In genomic region chr16:17370233-17371013, GRCh38 we compare ENCODE assay signal across 8 cellular contexts.
DNase-seq lines count a peak whose midpoint lies in the region; ATAC-seq and TF ChIP-seq lines count a peak whose summit lies in the region.

No MANE protein-coding gene starts in this region.

- no peaks in the 10 kb centered on the region for H3K27me3 Mint-ChIP-seq in activated CD4-positive, alpha-beta memory T cell treated with anti-CD3 and anti-CD28 coated beads for 36 hours

- no peaks in the 10 kb centered on the region for H3K4me1 ChIP-seq in mammary epithelial cell (ENCODE audit: insufficient read depth, low read length)

- WGBS in mammary epithelial cell (ENCODE audit: low coverage, missing lambda C conversion rate): 85% methylated on average over 13 of the region's 15 CpGs

- DNase-seq in activated CD4-positive, CD25-positive, alpha-beta regulatory T cell (lab: John Stamatoyannopoulos, UW): no peak
- peak; percentile 55 for DNase-seq in activated CD4-positive, alpha-beta memory T cell treated with anti-CD3 and anti-CD28 coated beads for 36 hours
- DNase-seq in left ventricle myocardium superior: no peak
- peak; percentile 24 for DNase-seq in stimulated activated naive CD8-positive, alpha-beta T cell treated with anti-CD3 and anti-CD28 coated beads, Interleukin-15, Interleukin-2, amounts not matched to agents 100 U/mL and 50 U/mL, for 24 hours
- DNase-seq in GM03348 (ENCODE audit: low spot score): no peak
- DNase-seq in hippocampal formation (lab: John Stamatoyannopoulos, UW): no peak
- DNase-seq in mammary epithelial cell: no peak

- in situ Hi-C loops in mammary epithelial cell (cut with MboI; ENCODE audit: low sequenced_read_pairs in 2 of 2): no loop called here

- ATAC-seq in activated CD4-positive, CD25-positive, alpha-beta regulatory T cell treated with anti-CD3 and anti-CD28 coated beads, Interleukin-2, amount 50 U/mL, for 24 hours: peak; percentile 36 to 39
- peak; percentile 64 for ATAC-seq in left ventricle myocardium superior
- peak; percentile 51 for ATAC-seq in stimulated activated naive CD8-positive, alpha-beta T cell treated with anti-CD3 and anti-CD28 coated beads, Interleukin-15, Interleukin-2, amounts not matched to agents 100 U/mL and 50 U/mL, for 24 hours

- H3K4me2 ChIP-seq in mammary epithelial cell (ENCODE audit: insufficient read depth, low read depth, low read length): no peak overlapping the region

- CTCF ChIA-PET in activated CD4-positive, alpha-beta memory T cell treated with anti-CD3 and anti-CD28 coated beads for 36 hours (lab: Charles Lee): interaction anchor here (3.0 kb wide), 1 partner anchor 46 kb away, joined by 9 read pairs; no protein-coding TSS in a partner anchor
- CTCF ChIA-PET in mammary epithelial cell (lab: Charles Lee; ENCODE audit: low non-redundant PET): no interaction called here

- no peaks in the 10 kb centered on the region for H3K9me3 Mint-ChIP-seq in activated CD4-positive, alpha-beta memory T cell treated with anti-CD3 and anti-CD28 coated beads for 36 hours

- TF ChIP-seq CTCF in mammary epithelial cell (conservative IDR thresholded peaks at IDR 0.05 in 1 of 2, IDR thresholded peaks at IDR 0.05 in 1 of 2; ENCODE audit: extremely low read depth in 1 of 2, insufficient read depth in 1 of 2, low read depth in 1 of 2, low read length in 2 of 2): no peak

- no peaks in the 10 kb centered on the region for H3K9me3 ChIP-seq in mammary epithelial cell (replicated peaks; ENCODE audit: insufficient read depth, low read length)

- intact Hi-C loops in activated CD4-positive, alpha-beta memory T cell treated with anti-CD3 and anti-CD28 coated beads for 36 hours (cut with micrococcal nuclease): no loop called here
- intact Hi-C loops in left ventricle myocardium superior (cut with micrococcal nuclease): no loop called here
- intact Hi-C loops in mammary epithelial cell (cut with micrococcal nuclease): no loop called here

- no peak overlapping the region for H3K4me3 ChIP-seq in mammary epithelial cell (replicated peaks in 1 of 3; ENCODE audit: insufficient read depth in 1 of 3, low read depth in 2 of 3, low read length in 3 of 3)

- H3K4me1 Mint-ChIP-seq in activated CD4-positive, alpha-beta memory T cell treated with anti-CD3 and anti-CD28 coated beads for 36 hours (ENCODE audit: low read depth): peaks cover 84% of the 10 kb centered on the region

- H4K20me1 ChIP-seq in mammary epithelial cell (ENCODE audit: insufficient read depth, low read length): no peaks in the 10 kb centered on the region

- dilution Hi-C loops in mammary epithelial cell (cut with HindIII; ENCODE audit: low sequenced_read_pairs): no loop called here

- peak overlapping the region; percentile 96 for H3K27ac Mint-ChIP-seq in activated CD4-positive, alpha-beta memory T cell treated with anti-CD3 and anti-CD28 coated beads for 36 hours

- H3K36me3 ChIP-seq in mammary epithelial cell (ENCODE audit: insufficient read depth, low read length): no peaks in the 10 kb centered on the region

- H3K27ac ChIP-seq in mammary epithelial cell (ENCODE audit: insufficient read depth, low read depth, low read length): no peak overlapping the region

- H2AFZ ChIP-seq in mammary epithelial cell (ENCODE audit: low read depth, low read length): no peak overlapping the region

- no peaks in the 10 kb centered on the region for H3K36me3 Mint-ChIP-seq in activated CD4-positive, alpha-beta memory T cell treated with anti-CD3 and anti-CD28 coated beads for 36 hours

- no peaks in the 10 kb centered on the region for H3K79me2 ChIP-seq in mammary epithelial cell (ENCODE audit: insufficient read depth, low read length)

- H3K27me3 ChIP-seq in mammary epithelial cell (ENCODE audit: insufficient read depth, low read length): no peaks in the 10 kb centered on the region

- POLR2A ChIA-PET in activated CD4-positive, alpha-beta memory T cell treated with anti-CD3 and anti-CD28 coated beads for 36 hours (lab: Charles Lee): interaction anchor here (0.8 to 2.0 kb wide), 6 partner anchors 8 to 299 kb away, joined by 3 to 10 read pairs (median 4); no protein-coding TSS in a partner anchor

- no TSS peak for BruUV-seq in mammary epithelial cell (replicated peaks; lab: Mats Ljungman, UMichigan)

- H3K9ac ChIP-seq in mammary epithelial cell (ENCODE audit: insufficient read depth, low read length): no peak overlapping the region

- H3K4me3 Mint-ChIP-seq in activated CD4-positive, alpha-beta memory T cell treated with anti-CD3 and anti-CD28 coated beads for 36 hours: peak overlapping the region; percentile 87

Comparison
In these comparisons a context has a peak if more than half of its experiments do, and no peak if none do; other contexts are left out.
1. DNase-seq: peak in activated CD4-positive, alpha-beta memory T cell treated with anti-CD3 and anti-CD28 coated beads for 36 hours (single experiment) and stimulated activated naive CD8-positive, alpha-beta T cell treated with anti-CD3 and anti-CD28 coated beads, Interleukin-15, Interleukin-2, amounts not matched to agents 100 U/mL and 50 U/mL, for 24 hours (single experiment); none in activated CD4-positive, CD25-positive, alpha-beta regulatory T cell (0 of 4), left ventricle myocardium superior (single experiment), GM03348 (single experiment), hippocampal formation (0 of 2) and mammary epithelial cell (single experiment).
2. Peak in every context shown above with its lines, with median percentiles within 50 percentile points of each other: ATAC-seq.